Comparison of ENCODE assay signal across 1 cellular context in genomic region chr2:232436381-232437129, GRCh38.
TF ChIP-seq lines count a peak whose summit lies in the region.

No MANE protein-coding gene starts in this region.

TF ChIP-seq in HepG2, 621 proteins besides CTCF, POLR2A, EP300 and RAD21:
- TF ChIP-seq DNMT1 (CRISPR knock-in tag; IDR thresholded peaks at IDR 0.05) (no peak), ZNF543 (CRISPR knock-in tag; IDR thresholded peaks at IDR 0.05) (no peak), SALL1 (CRISPR knock-in tag; IDR thresholded peaks at IDR 0.05) (no peak), XBP1 (CRISPR knock-in tag; IDR thresholded peaks at IDR 0.05) (no peak)
